8 cellular contexts compared by ENCODE assay signal in the genomic region with DNA sequence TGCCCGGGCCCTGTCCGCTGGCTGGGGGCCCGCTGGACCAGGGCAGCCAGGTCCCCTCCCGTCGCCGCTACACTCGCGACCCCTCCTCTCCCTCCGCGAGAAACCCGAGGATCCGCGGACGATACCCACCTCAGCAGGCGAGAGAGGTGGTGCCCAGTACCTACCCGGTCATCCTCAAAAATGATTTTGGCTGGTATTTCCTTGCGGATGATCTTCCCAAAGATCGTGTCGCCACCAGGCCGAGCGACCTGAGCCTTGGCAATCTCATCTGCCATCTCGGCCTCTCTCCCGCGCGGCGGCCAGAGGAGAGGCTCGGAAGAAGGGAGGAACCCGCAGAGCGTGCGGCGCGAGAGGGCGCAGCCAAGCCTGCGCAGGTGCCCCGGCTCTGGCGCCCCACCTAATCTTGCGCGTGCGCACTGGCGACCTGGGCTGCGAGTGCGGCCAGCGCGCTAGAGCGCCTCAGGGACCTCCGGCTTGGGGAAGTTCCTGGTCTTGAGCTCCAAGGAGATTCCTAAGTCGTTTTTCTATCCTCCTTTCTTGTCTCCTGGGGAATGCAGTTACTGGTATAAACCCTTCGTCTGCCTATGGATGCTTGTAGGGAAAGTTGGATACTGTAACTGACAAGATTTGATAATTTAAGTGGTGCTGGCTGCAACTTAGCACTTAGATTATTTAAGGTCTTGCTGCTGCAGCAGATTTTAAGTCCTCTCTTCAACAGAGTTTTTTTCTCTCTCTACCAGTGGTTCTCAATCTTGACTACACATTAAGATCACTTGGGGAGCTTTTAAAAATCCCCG. TPM values are rescaled to one million over a fixed set of nuclear protein-coding genes. Genes with fewer than 3 reads are reported as not detected.
DNase-seq lines count a peak whose midpoint lies in the region; TF ChIP-seq lines count a peak whose summit lies in the region.

TSS of gene HINT1 (minus strand) at position 326 of the 797 bp plus-strand sequence. CDS start at position 275, 51 bp downstream.

- DNase-seq in GDM1 (lab: John Stamatoyannopoulos, UW), result peak; percentile 93
- DNase-seq in HAP-1 (ENCODE audit: low spot score in 2 of 2), result peak; percentile 86 to 96
- peak; percentile 95 for DNase-seq in MG63
- DNase-seq in SIG-M5 (lab: John Stamatoyannopoulos, UW), result peak; percentile 38
- DNase-seq in activated gamma-delta T cell treated with Interleukin-2 at 50 U/mL for 16 hours, result peak; percentile 91
- DNase-seq in foreskin fibroblast, result peak; percentile 86 to 97

- in situ Hi-C loops in HAP-1 (cut with MboI; ENCODE audit: low sequenced_read_pairs), result loop anchor here (25.0 kb wide), 1 partner anchor 222 kb away; no protein-coding TSS in a partner anchor

- H3K4me1 ChIP-seq in HAP-1 (peaks cover 8% of the 10 kb centered on the region), neuron (ENCODE audit: insufficient read depth, low read length) (peaks cover 10% of the 10 kb centered on the region)

- H3K4me3 ChIP-seq in HAP-1 (peak within 1 kb of the TSS; percentile 71), MG63 (peak within 1 kb of the TSS; percentile 77), foreskin fibroblast (ENCODE audit: low read depth in 1 of 2, low read length in 2 of 2) (peak within 1 kb of the TSS; percentile 78 to 81), neuron (ENCODE audit: low read length) (peak within 1 kb of the TSS; percentile 94)

- H2AFZ ChIP-seq in neuron (ENCODE audit: low read depth, low read length), result peak within 1 kb of the TSS; percentile 99

- TF ChIP-seq CTCF in foreskin fibroblast (IDR thresholded peaks at IDR 0.05; ENCODE audit: low read depth, low read length) (no peak), subcutaneous adipose tissue (IDR thresholded peaks at IDR 0.05; ENCODE audit: low read depth) (no peak)

- H3K36me3 ChIP-seq in HAP-1 (replicated peaks), result peaks cover 29% of the 10 kb centered on the region
- peaks cover 44% of the 10 kb centered on the region for H3K36me3 ChIP-seq in MG63
- peaks cover 25% of the 10 kb centered on the region for H3K36me3 ChIP-seq in neuron (ENCODE audit: insufficient read depth, low read length)

- H3K9me3 ChIP-seq in HAP-1 (no peaks in the 10 kb centered on the region), MG63 (no peaks in the 10 kb centered on the region), neuron (ENCODE audit: low read length) (no peaks in the 10 kb centered on the region)

- H3K27me3 ChIP-seq in HAP-1 (ENCODE audit: low read depth) (no peaks in the 10 kb centered on the region), MG63 (no peaks in the 10 kb centered on the region), neuron (ENCODE audit: insufficient read depth, low read length) (no peaks in the 10 kb centered on the region)

RNA-seq across cellular contexts. Expression of gene HINT1, which starts in this region (rescaled TPM):
- 515 and 863 TPM in 2 replicates for total RNA-seq in MG63 (2014; rRNA removed; shearing (Covaris generic); ENCODE audit: low replicate concordance)
- total RNA-seq in subcutaneous adipose tissue, result 100 to 1,000 TPM; 157 to 214 (median 169) TPM

Comparison
In these comparisons a context has a peak if more than half of its experiments do, and no peak if none do; other contexts are left out.
1. Peak in every context shown above with its lines: DNase-seq and H3K4me3 ChIP-seq.
2. DNase-seq: peak in every context shown above with its lines; median percentile 95 in MG63; 93 in GDM1; 92 in foreskin fibroblast; 91 in HAP-1; 91 in activated gamma-delta T cell treated with Interleukin-2 at 50 U/mL for 16 hours; 38 in SIG-M5.